1 cellular context compared by ENCODE assay signal in the genomic region with DNA sequence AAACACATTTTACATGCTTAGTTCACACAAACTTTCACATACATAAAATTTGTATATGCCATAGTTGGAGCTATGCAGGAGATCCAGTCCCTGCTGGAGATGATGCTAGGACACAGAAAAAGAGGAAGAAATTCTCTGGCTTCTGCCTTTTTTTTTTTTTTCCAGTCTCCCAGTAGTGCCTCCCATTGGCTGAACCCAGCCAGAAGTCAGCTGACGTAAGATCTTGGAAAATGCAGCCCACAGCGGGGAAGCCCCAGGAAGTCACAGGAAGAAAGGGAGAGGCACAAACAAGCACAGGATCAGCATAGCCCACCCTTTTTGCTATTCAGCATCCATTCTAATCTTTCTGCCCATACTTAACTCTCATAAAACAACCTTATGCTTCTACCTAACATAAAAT.
TF ChIP-seq lines count a peak whose summit lies in the region.

No MANE protein-coding gene starts in this region.

TF ChIP-seq in H1, 55 proteins besides CTCF, POLR2A, EP300 and RAD21:
- TF ChIP-seq USF2 (IDR thresholded peaks at IDR 0.05; ENCODE audit: low read length) (0 out of 2 replicates have a peak, but pooled peaks have one; percentile 26), BRCA1 (IDR thresholded peaks at IDR 0.05; ENCODE audit: low read depth, low read length) (no peak)
